ENCODE assay signal across 8 cellular contexts in the genomic region with DNA sequence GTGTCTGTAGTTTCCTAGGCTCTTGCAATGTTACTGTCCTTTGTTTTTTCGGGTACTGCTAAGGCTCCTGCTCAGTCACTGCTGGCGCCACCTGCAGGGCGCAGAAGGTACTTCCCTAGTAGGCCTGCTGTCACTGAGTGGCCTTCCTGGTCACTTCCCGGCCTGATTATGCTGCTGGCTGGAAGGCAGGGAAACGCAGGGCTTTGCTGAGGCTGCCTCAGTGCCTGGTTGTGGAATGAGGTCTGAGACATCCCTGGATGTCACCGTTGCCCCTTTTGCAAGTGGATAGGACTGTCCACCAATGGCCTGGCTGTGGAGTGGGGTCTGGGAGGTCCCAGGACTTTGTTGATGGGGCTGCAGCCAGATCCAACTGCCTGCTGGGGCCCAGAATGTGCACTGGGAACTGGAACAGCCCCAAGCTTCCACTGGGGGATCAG. TPM values are rescaled to one million over a fixed set of nuclear protein-coding genes. Genes with fewer than 3 reads are reported as not detected.
DNase-seq lines count a peak whose midpoint lies in the region; ATAC-seq and TF ChIP-seq lines count a peak whose summit lies in the region.

No MANE protein-coding gene starts in this region.

- peak; percentile 91 for ATAC-seq in GM18505 (IDR thresholded peaks at IDR 0.05; ENCODE audit: unreplicated experiment)
- ATAC-seq in HG02798 (IDR thresholded peaks at IDR 0.05; ENCODE audit: poor library complexity, unreplicated experiment): peak; percentile 97
- ATAC-seq in activated B cell treated with CpG ODN at 0.5 μM for 24 hours (ENCODE audit: low read depth): peak; percentile 57
- ATAC-seq in upper lobe of right lung: peak; percentile 97

- no peak overlapping the region for H3K4me3 Mint-ChIP-seq in activated B cell treated with CpG ODN at 0.5 μM for 24 hours

- H3K27me3 ChIP-seq in effector memory CD4-positive, alpha-beta T cell (replicated peaks; ENCODE audit: control insufficient read depth, insufficient read depth, low read length, poor library complexity, severe bottlenecking): no peaks in the 10 kb centered on the region
- H3K27me3 ChIP-seq in upper lobe of right lung: no peaks in the 10 kb centered on the region

- peaks cover 9% of the 10 kb centered on the region for H3K4me1 Mint-ChIP-seq in activated B cell treated with CpG ODN at 0.5 μM for 24 hours

- H3K9me3 Mint-ChIP-seq in activated B cell treated with CpG ODN at 0.5 μM for 24 hours: no peaks in the 10 kb centered on the region

- TF ChIP-seq CTCF in AG04449 (IDR thresholded peaks at IDR 0.05; ENCODE audit: insufficient read depth, low read length, missing control alignments): peak; percentile 96
- TF ChIP-seq CTCF in activated B cell treated with CpG ODN at 0.5 μM for 24 hours (IDR thresholded peaks at IDR 0.05): no peak
- peak; percentile 86 for TF ChIP-seq CTCF in upper lobe of right lung (IDR thresholded peaks at IDR 0.05)

- no peaks in the 10 kb centered on the region for H3K36me3 ChIP-seq in effector memory CD4-positive, alpha-beta T cell (ENCODE audit: control insufficient read depth, insufficient read depth, low read length)
- H3K36me3 ChIP-seq in upper lobe of right lung: no peaks in the 10 kb centered on the region

- CTCF ChIA-PET in AG04449 (lab: Yijun Ruan, JAX) (interaction anchor here (1.1 to 3.6 kb wide), 5 partner anchors 12 to 479 kb away, joined by 3 to 30 read pairs (median 10); partner anchors contain the start of gene DAW1), activated B cell treated with CpG ODN at 0.5 μM for 24 hours (lab: Charles Lee) (no interaction called here)

- H3K27ac Mint-ChIP-seq in activated B cell treated with CpG ODN at 0.5 μM for 24 hours: no peak overlapping the region

- POLR2A ChIA-PET in AG04449 (lab: Yijun Ruan, JAX) (no interaction called here), activated B cell treated with CpG ODN at 0.5 μM for 24 hours (lab: Charles Lee) (no interaction called here)

- H3K4me3 ChIP-seq in AG04449 (ENCODE audit: low read depth, low read length): no peak overlapping the region
- no peak overlapping the region for H3K4me3 ChIP-seq in effector memory CD4-positive, alpha-beta T cell (ENCODE audit: insufficient read depth, low read depth, low read length, poor library complexity, severe bottlenecking)
- H3K4me3 ChIP-seq in upper lobe of right lung: no peak overlapping the region

- no peak for TF ChIP-seq POLR2A in GM18505 (IDR thresholded peaks at IDR 0.05; ENCODE audit: borderline replicate concordance, extremely low read depth, insufficient read depth, insufficient read length)

- no peaks in the 10 kb centered on the region for H3K9me3 ChIP-seq in effector memory CD4-positive, alpha-beta T cell (ENCODE audit: control insufficient read depth, low read length)
- no peaks in the 10 kb centered on the region for H3K9me3 ChIP-seq in upper lobe of right lung

- H3K27me3 Mint-ChIP-seq in activated B cell treated with CpG ODN at 0.5 μM for 24 hours: peaks cover 3% of the 10 kb centered on the region

- no peak overlapping the region for H3K27ac ChIP-seq in effector memory CD4-positive, alpha-beta T cell (ENCODE audit: insufficient read depth, low read length, poor library complexity, severe bottlenecking)
- H3K27ac ChIP-seq in upper lobe of right lung: no peak overlapping the region

- intact Hi-C loops in activated B cell treated with CpG ODN at 0.5 μM for 24 hours (cut with micrococcal nuclease): loop anchor here (5.0 kb wide), 1 partner anchor 752 kb away; no protein-coding TSS in a partner anchor
- intact Hi-C loops in upper lobe of right lung (cut with DNase I): no loop called here

- no peaks in the 10 kb centered on the region for H3K36me3 Mint-ChIP-seq in activated B cell treated with CpG ODN at 0.5 μM for 24 hours (ENCODE audit: low read depth)

- no peak for DNase-seq in AG04449 (ENCODE audit: low read depth, low spot score)
- DNase-seq in NCI-H187 treated with DMSO at 0.1 percent for 48 hours (lab: John Stamatoyannopoulos, UW): peak; percentile 13
- DNase-seq in activated B cell treated with CpG ODN at 0.5 μM for 24 hours: peak; percentile 24
- peak; percentile 22 to 48 (median 42) for DNase-seq in effector memory CD4-positive, alpha-beta T cell
- peak; percentile 77 for DNase-seq in mucosa of gallbladder (ENCODE audit: low spot score)
- DNase-seq in upper lobe of right lung: peak; percentile 89

- no peaks in the 10 kb centered on the region for H3K4me1 ChIP-seq in effector memory CD4-positive, alpha-beta T cell (ENCODE audit: control insufficient read depth, insufficient read depth, low read length, poor library complexity, severe bottlenecking)
- H3K4me1 ChIP-seq in upper lobe of right lung: no peaks in the 10 kb centered on the region

RNA-seq across cellular contexts. Expression of gene DAW1, which starts 13.1 kb away (rescaled TPM):
- not detected in 2 replicates for total RNA-seq in activated B cell treated with CpG ODN at 0.5 μM for 24 hours
- not detected for total RNA-seq in mucosa of gallbladder
- total RNA-seq in upper lobe of right lung: not detected
